2 cellular contexts compared by ENCODE assay signal in the genomic region with DNA sequence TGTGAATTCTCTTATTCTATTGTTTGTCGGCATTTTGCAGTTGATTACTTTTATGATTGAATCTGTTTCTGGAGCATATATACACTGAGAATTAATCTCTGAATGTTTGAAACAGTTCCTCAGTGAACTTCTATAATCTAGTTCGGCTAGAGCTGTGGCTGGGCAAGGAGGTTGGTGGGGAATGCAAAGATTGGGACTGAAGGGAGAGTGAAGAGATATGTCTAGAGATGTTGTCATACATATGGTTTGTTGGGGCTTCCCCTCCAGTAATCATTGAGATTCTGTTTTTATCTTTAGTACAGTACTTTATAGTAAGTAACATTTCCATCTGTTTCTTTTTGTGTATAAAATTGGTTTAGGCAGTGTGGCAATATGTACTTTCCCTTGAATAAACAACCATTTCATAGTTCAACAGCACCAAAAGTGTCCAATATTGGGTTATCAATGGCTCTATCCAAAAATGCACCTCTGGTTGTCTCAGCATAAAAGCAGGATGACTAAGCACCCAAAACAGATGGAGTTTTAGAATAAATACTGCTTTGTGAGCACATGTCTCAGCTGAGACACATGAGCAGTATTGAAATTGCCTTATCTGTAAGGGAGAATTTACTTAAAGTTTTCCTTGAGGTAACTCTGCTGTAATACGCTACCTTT.
TF ChIP-seq lines count a peak whose summit lies in the region.

No MANE protein-coding gene starts in this region.

TF ChIP-seq in SK-N-SH, 30 proteins besides CTCF, POLR2A, EP300 and RAD21 (continued from another document):
- TF ChIP-seq TAF1 (IDR thresholded peaks at IDR 0.05; ENCODE audit: borderline replicate concordance, low read depth, low read length) (no peak), RXRA (IDR thresholded peaks at IDR 0.05; ENCODE audit: borderline replicate concordance, low read depth) (no peak), GATA2 (CRISPR knock-in tag; IDR thresholded peaks at IDR 0.05) (no peak), EZH2phosphoT487 (IDR thresholded peaks at IDR 0.05; ENCODE audit: borderline replicate concordance, low read depth) (no peak), POLR2AphosphoS5 (IDR thresholded peaks at IDR 0.05; ENCODE audit: low read depth, low read length) (no peak), FOSL2 (IDR thresholded peaks at IDR 0.05; ENCODE audit: borderline replicate concordance, low read depth) (no peak), GABPA (IDR thresholded peaks at IDR 0.05; ENCODE audit: low read depth) (no peak), NRF1 (IDR thresholded peaks at IDR 0.05; ENCODE audit: low read depth, low read length) (no peak), TCF12 (IDR thresholded peaks at IDR 0.05) (no peak)
- TF ChIP-seq, protein P1, sequence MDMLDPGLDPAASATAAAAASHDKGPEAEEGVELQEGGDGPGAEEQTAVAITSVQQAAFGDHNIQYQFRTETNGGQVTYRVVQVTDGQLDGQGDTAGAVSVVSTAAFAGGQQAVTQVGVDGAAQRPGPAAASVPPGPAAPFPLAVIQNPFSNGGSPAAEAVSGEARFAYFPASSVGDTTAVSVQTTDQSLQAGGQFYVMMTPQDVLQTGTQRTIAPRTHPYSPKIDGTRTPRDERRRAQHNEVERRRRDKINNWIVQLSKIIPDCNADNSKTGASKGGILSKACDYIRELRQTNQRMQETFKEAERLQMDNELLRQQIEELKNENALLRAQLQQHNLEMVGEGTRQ (IDR thresholded peaks at IDR 0.05; ENCODE audit: borderline replicate concordance, low read depth, low read length), result no peak
- TF ChIP-seq, protein P2, sequence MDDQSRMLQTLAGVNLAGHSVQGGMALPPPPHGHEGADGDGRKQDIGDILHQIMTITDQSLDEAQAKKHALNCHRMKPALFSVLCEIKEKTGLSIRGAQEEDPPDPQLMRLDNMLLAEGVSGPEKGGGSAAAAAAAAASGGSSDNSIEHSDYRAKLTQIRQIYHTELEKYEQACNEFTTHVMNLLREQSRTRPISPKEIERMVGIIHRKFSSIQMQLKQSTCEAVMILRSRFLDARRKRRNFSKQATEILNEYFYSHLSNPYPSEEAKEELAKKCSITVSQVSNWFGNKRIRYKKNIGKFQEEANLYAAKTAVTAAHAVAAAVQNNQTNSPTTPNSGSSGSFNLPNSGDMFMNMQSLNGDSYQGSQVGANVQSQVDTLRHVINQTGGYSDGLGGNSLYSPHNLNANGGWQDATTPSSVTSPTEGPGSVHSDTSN (IDR thresholded peaks at IDR 0.05), result no peak
- TF ChIP-seq, protein P3, sequence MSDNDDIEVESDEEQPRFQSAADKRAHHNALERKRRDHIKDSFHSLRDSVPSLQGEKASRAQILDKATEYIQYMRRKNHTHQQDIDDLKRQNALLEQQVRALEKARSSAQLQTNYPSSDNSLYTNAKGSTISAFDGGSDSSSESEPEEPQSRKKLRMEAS (IDR thresholded peaks at IDR 0.05; ENCODE audit: low read depth), result no peak
TF ChIP-seq in SK-N-SH: peak in this region for 0.

TF ChIP-seq in SK-N-SH treated with all-trans-retinoic acid at 6 μM for 48 hours, 23 proteins besides CTCF, POLR2A, EP300 and RAD21:
- TF ChIP-seq, protein P4, sequence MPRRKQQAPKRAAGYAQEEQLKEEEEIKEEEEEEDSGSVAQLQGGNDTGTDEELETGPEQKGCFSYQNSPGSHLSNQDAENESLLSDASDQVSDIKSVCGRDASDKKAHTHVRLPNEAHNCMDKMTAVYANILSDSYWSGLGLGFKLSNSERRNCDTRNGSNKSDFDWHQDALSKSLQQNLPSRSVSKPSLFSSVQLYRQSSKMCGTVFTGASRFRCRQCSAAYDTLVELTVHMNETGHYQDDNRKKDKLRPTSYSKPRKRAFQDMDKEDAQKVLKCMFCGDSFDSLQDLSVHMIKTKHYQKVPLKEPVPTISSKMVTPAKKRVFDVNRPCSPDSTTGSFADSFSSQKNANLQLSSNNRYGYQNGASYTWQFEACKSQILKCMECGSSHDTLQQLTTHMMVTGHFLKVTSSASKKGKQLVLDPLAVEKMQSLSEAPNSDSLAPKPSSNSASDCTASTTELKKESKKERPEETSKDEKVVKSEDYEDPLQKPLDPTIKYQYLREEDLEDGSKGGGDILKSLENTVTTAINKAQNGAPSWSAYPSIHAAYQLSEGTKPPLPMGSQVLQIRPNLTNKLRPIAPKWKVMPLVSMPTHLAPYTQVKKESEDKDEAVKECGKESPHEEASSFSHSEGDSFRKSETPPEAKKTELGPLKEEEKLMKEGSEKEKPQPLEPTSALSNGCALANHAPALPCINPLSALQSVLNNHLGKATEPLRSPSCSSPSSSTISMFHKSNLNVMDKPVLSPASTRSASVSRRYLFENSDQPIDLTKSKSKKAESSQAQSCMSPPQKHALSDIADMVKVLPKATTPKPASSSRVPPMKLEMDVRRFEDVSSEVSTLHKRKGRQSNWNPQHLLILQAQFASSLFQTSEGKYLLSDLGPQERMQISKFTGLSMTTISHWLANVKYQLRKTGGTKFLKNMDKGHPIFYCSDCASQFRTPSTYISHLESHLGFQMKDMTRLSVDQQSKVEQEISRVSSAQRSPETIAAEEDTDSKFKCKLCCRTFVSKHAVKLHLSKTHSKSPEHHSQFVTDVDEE (CRISPR knock-in tag; IDR thresholded peaks at IDR 0.05), result no peak
- TF ChIP-seq, protein P5, sequence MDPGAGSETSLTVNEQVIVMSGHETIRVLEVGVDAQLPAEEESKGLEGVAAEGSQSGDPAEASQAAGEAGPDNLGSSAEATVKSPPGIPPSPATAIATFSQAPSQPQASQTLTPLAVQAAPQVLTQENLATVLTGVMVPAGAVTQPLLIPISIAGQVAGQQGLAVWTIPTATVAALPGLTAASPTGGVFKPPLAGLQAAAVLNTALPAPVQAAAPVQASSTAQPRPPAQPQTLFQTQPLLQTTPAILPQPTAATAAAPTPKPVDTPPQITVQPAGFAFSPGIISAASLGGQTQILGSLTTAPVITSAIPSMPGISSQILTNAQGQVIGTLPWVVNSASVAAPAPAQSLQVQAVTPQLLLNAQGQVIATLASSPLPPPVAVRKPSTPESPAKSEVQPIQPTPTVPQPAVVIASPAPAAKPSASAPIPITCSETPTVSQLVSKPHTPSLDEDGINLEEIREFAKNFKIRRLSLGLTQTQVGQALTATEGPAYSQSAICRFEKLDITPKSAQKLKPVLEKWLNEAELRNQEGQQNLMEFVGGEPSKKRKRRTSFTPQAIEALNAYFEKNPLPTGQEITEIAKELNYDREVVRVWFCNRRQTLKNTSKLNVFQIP (CRISPR knock-in tag; IDR thresholded peaks at IDR 0.05; ENCODE audit: borderline replicate concordance, low read depth), result no peak
- no peak for TF ChIP-seq ZFP3 (CRISPR knock-in tag; IDR thresholded peaks at IDR 0.05)
- TF ChIP-seq PPARA (CRISPR knock-in tag; IDR thresholded peaks at IDR 0.05; ENCODE audit: borderline replicate concordance), result no peak
- TF ChIP-seq ZFP30 (CRISPR knock-in tag; IDR thresholded peaks at IDR 0.05), result no peak
- TF ChIP-seq GLIS3 (CRISPR knock-in tag; IDR thresholded peaks at IDR 0.05), result no peak
- TF ChIP-seq, protein P6, sequence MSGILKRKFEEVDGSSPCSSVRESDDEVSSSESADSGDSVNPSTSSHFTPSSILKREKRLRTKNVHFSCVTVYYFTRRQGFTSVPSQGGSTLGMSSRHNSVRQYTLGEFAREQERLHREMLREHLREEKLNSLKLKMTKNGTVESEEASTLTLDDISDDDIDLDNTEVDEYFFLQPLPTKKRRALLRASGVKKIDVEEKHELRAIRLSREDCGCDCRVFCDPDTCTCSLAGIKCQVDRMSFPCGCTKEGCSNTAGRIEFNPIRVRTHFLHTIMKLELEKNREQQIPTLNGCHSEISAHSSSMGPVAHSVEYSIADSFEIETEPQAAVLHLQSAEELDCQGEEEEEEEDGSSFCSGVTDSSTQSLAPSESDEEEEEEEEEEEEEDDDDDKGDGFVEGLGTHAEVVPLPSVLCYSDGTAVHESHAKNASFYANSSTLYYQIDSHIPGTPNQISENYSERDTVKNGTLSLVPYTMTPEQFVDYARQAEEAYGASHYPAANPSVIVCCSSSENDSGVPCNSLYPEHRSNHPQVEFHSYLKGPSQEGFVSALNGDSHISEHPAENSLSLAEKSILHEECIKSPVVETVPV (CRISPR knock-in tag; IDR thresholded peaks at IDR 0.05), result no peak
- no peak for TF ChIP-seq CSDC2 (CRISPR knock-in tag; IDR thresholded peaks at IDR 0.05)
- TF ChIP-seq, protein P7, sequence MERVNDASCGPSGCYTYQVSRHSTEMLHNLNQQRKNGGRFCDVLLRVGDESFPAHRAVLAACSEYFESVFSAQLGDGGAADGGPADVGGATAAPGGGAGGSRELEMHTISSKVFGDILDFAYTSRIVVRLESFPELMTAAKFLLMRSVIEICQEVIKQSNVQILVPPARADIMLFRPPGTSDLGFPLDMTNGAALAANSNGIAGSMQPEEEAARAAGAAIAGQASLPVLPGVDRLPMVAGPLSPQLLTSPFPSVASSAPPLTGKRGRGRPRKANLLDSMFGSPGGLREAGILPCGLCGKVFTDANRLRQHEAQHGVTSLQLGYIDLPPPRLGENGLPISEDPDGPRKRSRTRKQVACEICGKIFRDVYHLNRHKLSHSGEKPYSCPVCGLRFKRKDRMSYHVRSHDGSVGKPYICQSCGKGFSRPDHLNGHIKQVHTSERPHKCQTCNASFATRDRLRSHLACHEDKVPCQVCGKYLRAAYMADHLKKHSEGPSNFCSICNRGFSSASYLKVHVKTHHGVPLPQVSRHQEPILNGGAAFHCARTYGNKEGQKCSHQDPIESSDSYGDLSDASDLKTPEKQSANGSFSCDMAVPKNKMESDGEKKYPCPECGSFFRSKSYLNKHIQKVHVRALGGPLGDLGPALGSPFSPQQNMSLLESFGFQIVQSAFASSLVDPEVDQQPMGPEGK (CRISPR knock-in tag; IDR thresholded peaks at IDR 0.05; ENCODE audit: borderline replicate concordance), result no peak
- TF ChIP-seq ISL1 (CRISPR knock-in tag; IDR thresholded peaks at IDR 0.05), result no peak
- TF ChIP-seq ZNF70 (CRISPR knock-in tag; IDR thresholded peaks at IDR 0.05), result no peak
